34 cellular contexts compared by ENCODE assay signal in genomic region chr14:48473944-48474343, GRCh38.
"Had no signal": no experiment of that assay in that cellular context is flagged by ENCODE, and none has a peak within 500 bp of the region (broad histone marks: within the 10 kb centered on the region; RNA-seq: fewer than 3 reads in every experiment).

No MANE protein-coding gene starts in this region.

- DNase-seq: Karpas-422, Kasumi-1, KBM-7, KG1, MG63, MM.1S, NCI-H1048, NCI-H1092, NCI-H1092 treated with DMSO at 0.1 percent for 48 hours, NCI-H1105, NCI-H1105 treated with DMSO at 0.1 percent for 48 hours, NCI-H1417, NCI-H1417 treated with DMSO at 0.1 percent for 48 hours, NCI-H1436, NCI-H1436 treated with DMSO at 0.1 percent for 48 hours, NCI-H146, NCI-H1694, NCI-H1694 treated with DMSO at 0.1 percent for 48 hours, NCI-H187, NCI-H187 treated with DMSO at 0.1 percent for 48 hours, NCI-H1930, NCI-H2029, NCI-H2029 treated with DMSO at 0.1 percent for 48 hours, NCI-H2081, NCI-H2081 treated with DMSO at 0.1 percent for 48 hours, NCI-H2107, NCI-H2171, NCI-H2171 treated with DMSO at 0.1 percent for 48 hours, NCI-H2227 treated with DMSO at 0.1 percent for 48 hours, NCI-H226, NCI-H345, NCI-H446, NCI-H446 treated with DMSO at 0.1 percent for 48 hours had no signal

- H3K36me3 ChIP-seq: MG63 had no signal

- H3K9ac ChIP-seq: KMS-11 had no signal

- H3K27me3 ChIP-seq: MG63 had no signal

- H3K4me3 ChIP-seq: MG63 had no signal

- H3K27ac ChIP-seq: KMS-11 had no signal

- H3K4me2 ChIP-seq: KMS-11 had no signal
